ENCODE assay signal across 15 cellular contexts in genomic region chr2:54975598-54976507, GRCh38.
DNase-seq lines count a peak whose midpoint lies in the region; ATAC-seq and TF ChIP-seq lines count a peak whose summit lies in the region.
"Had no signal": no experiment of that assay in that cellular context is flagged by ENCODE, and none has a peak within 500 bp of the region (broad histone marks: within the 10 kb centered on the region; RNA-seq: fewer than 3 reads in every experiment).

No MANE protein-coding gene starts in this region.

- no peak overlapping the region for H2BK120ac ChIP-seq in IMR-90 (ENCODE audit: low read depth, low read length)

- no peak overlapping the region for H2BK20ac ChIP-seq in IMR-90 (ENCODE audit: low read depth, low read length)

- no peak for TF ChIP-seq POLR2A in IMR-90 (IDR thresholded peaks at IDR 0.05; ENCODE audit: low read depth, low read length)

- H3K4me3 ChIP-seq in BLaER1 treated with 17β-estradiol and CSF1 and Interleukin-3, amounts not matched to agents 10 nM and 100 nM: no peak overlapping the region
- no peak overlapping the region for H3K4me3 ChIP-seq in IMR-90 (ENCODE audit: insufficient read depth, low read depth, low read length)
- H3K4me3 ChIP-seq in endocrine pancreas (ENCODE audit: control insufficient read depth, insufficient read depth, low read length): peak overlapping the region; percentile 19
- H3K4me3 ChIP-seq in neural progenitor cell: no peak overlapping the region
- no peak overlapping the region for H3K4me3 ChIP-seq in SJCRH30

- H2AK5ac ChIP-seq in IMR-90 (ENCODE audit: low read depth, low read length): no peak overlapping the region

- no peak overlapping the region for H3K9ac ChIP-seq in BLaER1 treated with 17β-estradiol and CSF1 and Interleukin-3, amounts not matched to agents 10 nM and 100 nM
- H3K9ac ChIP-seq in IMR-90 (ENCODE audit: low read depth, low read length) (no peak overlapping the region), endocrine pancreas (ENCODE audit: control insufficient read depth, insufficient read depth, low read length) (no peak overlapping the region), neural progenitor cell (no peak overlapping the region)

- no peaks in the 10 kb centered on the region for H3K9me3 ChIP-seq in BLaER1 treated with 17β-estradiol and CSF1 and Interleukin-3, amounts not matched to agents 10 nM and 100 nM (replicated peaks in 1 of 11)
- no peaks in the 10 kb centered on the region for H3K9me3 ChIP-seq in IMR-90 (ENCODE audit: control insufficient read depth, insufficient read depth, low read length)
- H3K9me3 ChIP-seq in endocrine pancreas (ENCODE audit: control insufficient read depth, low read length): no peaks in the 10 kb centered on the region
- no peaks in the 10 kb centered on the region for H3K9me3 ChIP-seq in neural progenitor cell (ENCODE audit: low read depth)
- H3K9me3 ChIP-seq in SJCRH30 (replicated peaks): no peaks in the 10 kb centered on the region

- no peak overlapping the region for H2AK9ac ChIP-seq in IMR-90 (replicated peaks; ENCODE audit: low read depth, low read length, poor library complexity)

- no peak for TF ChIP-seq RAD21 in IMR-90 (IDR thresholded peaks at IDR 0.05; ENCODE audit: low read length)

- H3K4me1 Mint-ChIP-seq in neural progenitor cell: peaks cover 2% of the 10 kb centered on the region

- no peak overlapping the region for H3K4ac ChIP-seq in IMR-90 (ENCODE audit: low read depth, low read length)

- peaks cover 69 to 100% (median 95%) of the 10 kb centered on the region in 11 experiments for H3K36me3 ChIP-seq in BLaER1 treated with 17β-estradiol and CSF1 and Interleukin-3, amounts not matched to agents 10 nM and 100 nM
- H3K36me3 ChIP-seq in IMR-90 (ENCODE audit: control insufficient read depth, insufficient read depth, low read length) (peaks cover 21% of the 10 kb centered on the region), endocrine pancreas (ENCODE audit: control insufficient read depth, insufficient read depth, low read length) (no peaks in the 10 kb centered on the region), neural progenitor cell (peaks cover 14% of the 10 kb centered on the region), SJCRH30 (peaks cover 69% of the 10 kb centered on the region)

- no peak overlapping the region for H2BK15ac ChIP-seq in IMR-90 (ENCODE audit: low read depth, low read length)

- ATAC-seq in IMR-90 (ENCODE audit: low read depth): no peak

- H3K27me3 ChIP-seq in BLaER1 treated with 17β-estradiol and CSF1 and Interleukin-3, amounts not matched to agents 10 nM and 100 nM: no peaks in the 10 kb centered on the region
- no peaks in the 10 kb centered on the region for H3K27me3 ChIP-seq in IMR-90 (ENCODE audit: control insufficient read depth, insufficient read depth, low read length)
- H3K27me3 ChIP-seq in endocrine pancreas (ENCODE audit: control insufficient read depth, insufficient read depth, low read length): no peaks in the 10 kb centered on the region
- H3K27me3 ChIP-seq in neural progenitor cell: no peaks in the 10 kb centered on the region
- no peaks in the 10 kb centered on the region for H3K27me3 ChIP-seq in SJCRH30

- POLR2A ChIA-PET in IMR-90 (lab: Charles Lee; ENCODE audit: unreplicated experiment): no interaction called here

- H3K4me2 ChIP-seq in BLaER1 treated with 17β-estradiol and CSF1 and Interleukin-3, amounts not matched to agents 10 nM and 100 nM: peak overlapping the region in 9 of 11 experiments; percentile 2 to 62 (median 35); a peak in 17 of 22 replicates
- H3K4me2 ChIP-seq in IMR-90 (ENCODE audit: low read depth, low read length) (no peak overlapping the region), neural progenitor cell (no peak overlapping the region)

- H4K20me1 ChIP-seq in BLaER1 treated with 17β-estradiol and CSF1 and Interleukin-3, amounts not matched to agents 10 nM and 100 nM: peaks cover 77 to 100% (median 98%) of the 10 kb centered on the region in 11 experiments
- H4K20me1 ChIP-seq in IMR-90 (ENCODE audit: insufficient read depth, low read length) (peaks cover 97% of the 10 kb centered on the region), neural progenitor cell (ENCODE audit: low read depth) (peaks cover 43% of the 10 kb centered on the region)

- H4K91ac ChIP-seq in IMR-90 (ENCODE audit: insufficient read depth, low read depth, low read length): no peak overlapping the region

- H3K79me2 ChIP-seq in neural progenitor cell (ENCODE audit: low read depth): peaks cover 71% of the 10 kb centered on the region

- H3K27me3 Mint-ChIP-seq in neural progenitor cell (ENCODE audit: insufficient read depth, low read depth): no peaks in the 10 kb centered on the region
- H3K27me3 Mint-ChIP-seq: activated CD4-positive, alpha-beta T cell treated with anti-CD3 and anti-CD28 coated beads, Interleukin-2, amount 10 ng/mL, durations not matched to agents 7 days and 5 days had no signal

- intact Hi-C loops in IMR-90 (cut with micrococcal nuclease): no loop called here

- no peak overlapping the region for H3K14ac ChIP-seq in IMR-90 (replicated peaks; ENCODE audit: low read depth, low read length)

- no peak overlapping the region for H3K4me3 Mint-ChIP-seq in neural progenitor cell
- H3K4me3 Mint-ChIP-seq: activated CD4-positive, alpha-beta T cell treated with anti-CD3 and anti-CD28 coated beads, Interleukin-2, amount 10 ng/mL, durations not matched to agents 7 days and 5 days; activated T-helper 1 cell treated with anti-CD3 and anti-CD28 coated beads, Interleukin-12 subunit alpha, Interleukin-12 subunit beta, Interleukin-2, Interleukin-4 antibody, amounts not matched to agents 30 ng/mL and 10 ng/mL and 1 ng/mL, durations not matched to agents 14 hours and 24 hours and 36 hours; T-helper 1 cell treated with Interleukin-12 subunit alpha and Interleukin-12 subunit beta and Interleukin-4 antibody, amounts not matched to agents 30 μg/mL and 1 μg/mL, for 36 hours had no signal

- H3K9me3 Mint-ChIP-seq in neural progenitor cell: no peaks in the 10 kb centered on the region
- H3K9me3 Mint-ChIP-seq: activated CD4-positive, alpha-beta T cell treated with anti-CD3 and anti-CD28 coated beads, Interleukin-2, amount 10 ng/mL, durations not matched to agents 7 days and 5 days; activated T-helper 1 cell treated with anti-CD3 and anti-CD28 coated beads, Interleukin-12 subunit alpha, Interleukin-12 subunit beta, Interleukin-2, Interleukin-4 antibody, amounts not matched to agents 30 ng/mL and 10 ng/mL and 1 ng/mL, durations not matched to agents 14 hours and 24 hours and 36 hours; T-helper 1 cell treated with Interleukin-12 subunit alpha and Interleukin-12 subunit beta and Interleukin-4 antibody, amounts not matched to agents 30 μg/mL and 1 μg/mL, for 36 hours had no signal

- DNase-seq in IMR-90: no peak
- DNase-seq in neural progenitor cell (ENCODE audit: low spot score): no peak
- no peak for DNase-seq in H4 (ENCODE audit: low spot score)
- no peak for DNase-seq in effector CD8-positive, alpha-beta T cell (lab: John Stamatoyannopoulos, UW)
- DNase-seq in SKM-1 (lab: John Stamatoyannopoulos, UW; ENCODE audit: unreplicated experiment): no peak
- no peak for DNase-seq in SJCRH30
- DNase-seq: activated CD4-positive, alpha-beta T cell treated with anti-CD3 and anti-CD28 coated beads, Interleukin-2, amount 10 ng/mL, durations not matched to agents 7 days and 5 days; KBM-7; NCI-H1436; NCI-H510A; nucleus accumbens had no signal

- WGBS in IMR-90 (ENCODE audit: extremely low coverage in 2 of 2, insufficient read length in 1 of 2), 2 experiments: 50% methylated on average over 1 of the region's 5 CpGs; no CpG with 5 or more reads in 1 of the 2 experiments

- CTCF ChIA-PET in IMR-90 (lab: Yijun Ruan, JAX): no interaction called here

- no peak overlapping the region for H4K8ac ChIP-seq in IMR-90 (ENCODE audit: low read depth in 2 of 2, low read length in 2 of 2)

- H3K27ac ChIP-seq in BLaER1 treated with 17β-estradiol and CSF1 and Interleukin-3, amounts not matched to agents 10 nM and 100 nM: no peak overlapping the region
- H3K27ac ChIP-seq in IMR-90 (ENCODE audit: insufficient read depth, low read length): no peak overlapping the region
- H3K27ac ChIP-seq in neural progenitor cell: no peak overlapping the region
- no peak overlapping the region for H3K27ac ChIP-seq in SJCRH30

- no peak overlapping the region for H2AFZ ChIP-seq in IMR-90 (replicated peaks; ENCODE audit: low read length, poor library complexity)
- no peak overlapping the region for H2AFZ ChIP-seq in neural progenitor cell (replicated peaks)

- H3K9me1 ChIP-seq in IMR-90 (ENCODE audit: insufficient read depth, low read length): peaks cover 15% of the 10 kb centered on the region

- H3K18ac ChIP-seq in IMR-90 (ENCODE audit: low read depth, low read length): no peak overlapping the region

- peak overlapping the region; percentile 56; the same call in 1 of the 2 replicates for H3K23ac ChIP-seq in IMR-90 (ENCODE audit: low read depth, low read length)

- peaks cover 30% of the 10 kb centered on the region for H3K36me3 Mint-ChIP-seq in neural progenitor cell

- peaks cover 4% of the 10 kb centered on the region for H3F3A ChIP-seq in neural progenitor cell (ENCODE audit: low read depth)

- H3K4me1 ChIP-seq in BLaER1 treated with 17β-estradiol and CSF1 and Interleukin-3, amounts not matched to agents 10 nM and 100 nM: peaks cover 25 to 61% (median 39%) of the 10 kb centered on the region in 10 experiments
- H3K4me1 ChIP-seq in IMR-90 (ENCODE audit: control insufficient read depth, insufficient read depth, low read length) (peaks cover 16% of the 10 kb centered on the region), endocrine pancreas (ENCODE audit: control insufficient read depth, insufficient read depth, low read length) (peaks cover 55% of the 10 kb centered on the region), neural progenitor cell (no peaks in the 10 kb centered on the region), SJCRH30 (no peaks in the 10 kb centered on the region)

- H2BK5ac ChIP-seq in IMR-90 (ENCODE audit: low read depth, low read length, poor library complexity, severe bottlenecking): no peak overlapping the region

- TF ChIP-seq CTCF in IMR-90 (conservative IDR thresholded peaks at IDR 0.05; ENCODE audit: low read depth, low read length) (no peak), neural progenitor cell (IDR thresholded peaks at IDR 0.05) (no peak)

- no TSS peak for BruUV-seq in IMR-90 (replicated peaks; lab: Mats Ljungman, UMichigan)

- H3K79me1 ChIP-seq in IMR-90 (ENCODE audit: low read depth in 1 of 2, low read length in 2 of 2): peaks cover 15 to 71% of the 10 kb centered on the region in 2 experiments

- H4K5ac ChIP-seq in IMR-90 (ENCODE audit: low read depth, low read length): no peak overlapping the region

- H3K56ac ChIP-seq in IMR-90 (ENCODE audit: extremely low read depth, insufficient read depth, low read length): no peak overlapping the region

- dilution Hi-C loops in IMR-90 (cut with HindIII; ENCODE audit: low sequenced_read_pairs, unreplicated experiment): no loop called here

- peak overlapping the region; percentile 26 for H3K27ac Mint-ChIP-seq in neural progenitor cell
- H3K27ac Mint-ChIP-seq: activated CD4-positive, alpha-beta T cell treated with anti-CD3 and anti-CD28 coated beads, Interleukin-2, amount 10 ng/mL, durations not matched to agents 7 days and 5 days; activated T-helper 1 cell treated with anti-CD3 and anti-CD28 coated beads, Interleukin-12 subunit alpha, Interleukin-12 subunit beta, Interleukin-2, Interleukin-4 antibody, amounts not matched to agents 30 ng/mL and 10 ng/mL and 1 ng/mL, durations not matched to agents 14 hours and 24 hours and 36 hours; T-helper 1 cell treated with Interleukin-12 subunit alpha and Interleukin-12 subunit beta and Interleukin-4 antibody, amounts not matched to agents 30 μg/mL and 1 μg/mL, for 36 hours had no signal

- in situ Hi-C loops in IMR-90 (cut with MboI; ENCODE audit: low sequenced_read_pairs): no loop called here

Comparison
In these comparisons a context has a peak if more than half of its experiments do, and no peak if none do; other contexts are left out.
1. H3K4me2 ChIP-seq: peak in BLaER1 treated with 17β-estradiol and CSF1 and Interleukin-3, amounts not matched to agents 10 nM and 100 nM (9 of 11); none in IMR-90 (single experiment) and neural progenitor cell (single experiment).